16 cellular contexts compared by ENCODE assay signal in the genomic region with DNA sequence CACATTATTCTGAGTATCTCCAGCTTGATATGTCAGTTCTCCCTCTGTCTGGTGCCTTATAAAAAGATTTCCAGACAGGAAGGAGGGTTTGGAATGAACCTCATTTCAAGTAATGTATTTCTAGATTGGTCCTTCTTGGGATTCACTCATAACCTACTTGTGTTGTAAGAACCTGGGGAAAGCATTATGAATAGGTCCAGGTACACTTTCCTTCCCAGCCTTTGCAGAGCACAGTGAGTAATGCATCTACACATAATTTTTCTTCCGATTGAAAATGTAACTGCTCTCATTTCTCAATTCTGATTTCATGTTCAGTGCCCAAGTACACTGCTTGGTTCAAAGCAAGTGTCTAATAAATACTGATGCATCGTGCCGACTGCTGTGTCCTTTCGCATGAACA. TPM values are rescaled to one million over a fixed set of nuclear protein-coding genes. Genes with fewer than 3 reads are reported as not detected.
DNase-seq lines count a peak whose midpoint lies in the region; ATAC-seq and TF ChIP-seq lines count a peak whose summit lies in the region.
"Had no signal": no experiment of that assay in that cellular context is flagged by ENCODE, and none has a peak within 500 bp of the region (broad histone marks: within the 10 kb centered on the region; RNA-seq: fewer than 3 reads in every experiment).

No MANE protein-coding gene starts in this region.

- H3K36me3 ChIP-seq in breast epithelium (no peaks in the 10 kb centered on the region), smooth muscle cell (ENCODE audit: low read depth) (no peaks in the 10 kb centered on the region), uterus (no peaks in the 10 kb centered on the region)
- H3K36me3 ChIP-seq: BLaER1 had no signal

- H2AFZ ChIP-seq in smooth muscle cell (ENCODE audit: low read depth) = no peak overlapping the region
- H2AFZ ChIP-seq: GM23248 had no signal

- peaks cover 22% of the 10 kb centered on the region for H3K4me1 Mint-ChIP-seq in MCF 10A (ENCODE audit: insufficient read depth, unreplicated experiment)

- no peak overlapping the region for H3K4me3 ChIP-seq in breast epithelium
- no peak overlapping the region for H3K4me3 ChIP-seq in smooth muscle cell
- no peak overlapping the region for H3K4me3 ChIP-seq in uterus
- H3K4me3 ChIP-seq: BLaER1, GM23248 had no signal

- H3K9me3 ChIP-seq in breast epithelium (no peaks in the 10 kb centered on the region), smooth muscle cell (replicated peaks; ENCODE audit: low read depth) (no peaks in the 10 kb centered on the region), uterus (no peaks in the 10 kb centered on the region)
- H3K9me3 ChIP-seq: BLaER1, Caco-2 had no signal

- TF ChIP-seq POLR2A in breast epithelium (IDR thresholded peaks at IDR 0.05) = no peak
- TF ChIP-seq POLR2A in uterus (IDR thresholded peaks at IDR 0.05) = no peak

- intact Hi-C loops in MCF 10A (cut with micrococcal nuclease) = no loop called here
- intact Hi-C loops in breast epithelium (cut with DNase I; ENCODE audit: low total_unique reads) = no loop called here
- intact Hi-C loops in uterus (cut with DNase I; ENCODE audit: low total_unique reads) = no loop called here

- H3K4me1 ChIP-seq in breast epithelium (no peaks in the 10 kb centered on the region), smooth muscle cell (ENCODE audit: low read depth) (no peaks in the 10 kb centered on the region), uterus (no peaks in the 10 kb centered on the region)
- H3K4me1 ChIP-seq: BLaER1 had no signal

- no peaks in the 10 kb centered on the region for H3K36me3 Mint-ChIP-seq in MCF 10A (ENCODE audit: insufficient read depth, unreplicated experiment)
- H3K36me3 Mint-ChIP-seq: CD8-positive, alpha-beta memory T cell had no signal

- no peak overlapping the region for H3K27ac ChIP-seq in breast epithelium
- peak overlapping the region; percentile 82 for H3K27ac ChIP-seq in epithelial cell of prostate
- peak overlapping the region; percentile 51 for H3K27ac ChIP-seq in smooth muscle cell (ENCODE audit: low read depth)
- H3K27ac ChIP-seq in uterus = no peak overlapping the region
- H3K27ac ChIP-seq: 22Rv1, BLaER1, GM23248 had no signal

- no peak overlapping the region for H3K4me2 ChIP-seq in smooth muscle cell
- H3K4me2 ChIP-seq: BLaER1 had no signal

- H3K9me3 Mint-ChIP-seq in MCF 10A (ENCODE audit: unreplicated experiment) = no peaks in the 10 kb centered on the region
- H3K9me3 Mint-ChIP-seq: CD8-positive, alpha-beta memory T cell had no signal

- H3K9ac ChIP-seq in smooth muscle cell (ENCODE audit: low read depth) = no peak overlapping the region
- H3K9ac ChIP-seq: BLaER1, GM23248 had no signal

- H3K27me3 ChIP-seq in breast epithelium (no peaks in the 10 kb centered on the region), smooth muscle cell (ENCODE audit: low read depth) (no peaks in the 10 kb centered on the region), uterus (no peaks in the 10 kb centered on the region)
- H3K27me3 ChIP-seq: BLaER1 had no signal

- H3K27ac Mint-ChIP-seq in MCF 10A (ENCODE audit: low read depth, unreplicated experiment) = peak overlapping the region; percentile 77

- H3F3A ChIP-seq in smooth muscle cell (ENCODE audit: low read depth) = no peaks in the 10 kb centered on the region

- ATAC-seq in left lobe of liver = peak; percentile 5
- ATAC-seq in HG03565 (IDR thresholded peaks at IDR 0.05; ENCODE audit: unreplicated experiment) = no peak

- TF ChIP-seq CTCF in MCF 10A (IDR thresholded peaks at IDR 0.05; ENCODE audit: unreplicated experiment) = no peak
- TF ChIP-seq CTCF in breast epithelium (IDR thresholded peaks at IDR 0.05) = no peak
- TF ChIP-seq CTCF in smooth muscle cell (IDR thresholded peaks at IDR 0.05; ENCODE audit: borderline replicate concordance, insufficient read depth, poor library complexity, severe bottlenecking) = no peak
- no peak for TF ChIP-seq CTCF in uterus (IDR thresholded peaks at IDR 0.05)

- H3K79me2 ChIP-seq in smooth muscle cell (ENCODE audit: low read depth) = no peaks in the 10 kb centered on the region

- DNase-seq in MCF 10A (ENCODE audit: unreplicated experiment) = no peak
- no peak for DNase-seq in breast epithelium (ENCODE audit: low spot score in 2 of 2)
- DNase-seq in epithelial cell of prostate (ENCODE audit: low read depth, low spot score) = no peak
- no peak for DNase-seq in left lobe of liver (ENCODE audit: low spot score)
- no peak for DNase-seq in smooth muscle cell (lab: John Stamatoyannopoulos, UW; ENCODE audit: unreplicated experiment)
- no peak for DNase-seq in uterus
- DNase-seq in NCI-H146 treated with DMSO at 0.1 percent for 48 hours (lab: John Stamatoyannopoulos, UW; ENCODE audit: unreplicated experiment) = no peak
- DNase-seq: AML-193; Caco-2; CD8-positive, alpha-beta memory T cell; DND-41; GDM1 had no signal

- CTCF ChIA-PET in MCF 10A (lab: Yijun Ruan, JAX) = interaction anchor here (1.4 to 4.8 kb wide), 2 partner anchors 21 to 50 kb away, joined by 4 to 26 read pairs; no protein-coding TSS in a partner anchor

- 91% methylated on average over 4 of the region's 4 CpGs for WGBS in smooth muscle cell (ENCODE audit: low lambda C conversion rate)

- no peaks in the 10 kb centered on the region for H3K27me3 Mint-ChIP-seq in MCF 10A (ENCODE audit: insufficient read depth, unreplicated experiment)
- H3K27me3 Mint-ChIP-seq: CD8-positive, alpha-beta memory T cell had no signal

- POLR2A ChIA-PET in MCF 10A (lab: Yijun Ruan, JAX) = interaction anchor here (0.7 to 4.8 kb wide), 15 partner anchors 9 to 866 kb away, joined by 3 to 84 read pairs (median 3); partner anchors contain the start of genes ACAA2 and MBD1

- no peaks in the 10 kb centered on the region for H4K20me1 ChIP-seq in smooth muscle cell (ENCODE audit: low read depth)
- H4K20me1 ChIP-seq: BLaER1 had no signal

- BruUV-seq in MCF 10A (replicated peaks; lab: Mats Ljungman, UMichigan) = no TSS peak

- H3K4me3 Mint-ChIP-seq in MCF 10A (ENCODE audit: unreplicated experiment) = no peak overlapping the region
- H3K4me3 Mint-ChIP-seq: CD8-positive, alpha-beta memory T cell had no signal

RNA-seq across cellular contexts. Expression of gene ACAA2, which starts 25.0 kb away (rescaled TPM):
- 82.9 and 84.9 TPM in 2 replicates for total RNA-seq in MCF 10A (2022)
- total RNA-seq in breast epithelium = 10 to 100 TPM; 67.9 to 99.5 (median 70.5) TPM
- 572 TPM for total RNA-seq in left lobe of liver
- 62.3 and 67.4 TPM in 2 replicates for total RNA-seq in smooth muscle cell
- polyA plus RNA-seq in smooth muscle cell = 83.1 and 94.6 TPM in 2 replicates
- total RNA-seq in uterus = 10 to 100 TPM; 21.8 to 50.5 (median 41.7) TPM

Comparison
In these comparisons a context has a peak if more than half of its experiments do, and no peak if none do; other contexts are left out.
1. H3K27ac ChIP-seq: peak in epithelial cell of prostate (single experiment) and smooth muscle cell (single experiment); none in breast epithelium (0 of 2) and uterus (0 of 2).